Comparison of ENCODE assay signal across 17 cellular contexts in genomic region chr10:74122060-74122459, GRCh38. TPM values are rescaled to one million over a fixed set of nuclear protein-coding genes. Genes with fewer than 3 reads are reported as not detected.
DNase-seq lines count a peak whose midpoint lies in the region; ATAC-seq, FAIRE-seq and TF ChIP-seq lines count a peak whose summit lies in the region.
"Had no signal": no experiment of that assay in that cellular context is flagged by ENCODE, and none has a peak within 500 bp of the region (broad histone marks: within the 10 kb centered on the region; RNA-seq: fewer than 3 reads in every experiment).

No MANE protein-coding gene starts in this region.

- H3K9me3 Mint-ChIP-seq in CD8-positive, alpha-beta memory T cell = no peaks in the 10 kb centered on the region
- no peaks in the 10 kb centered on the region for H3K9me3 Mint-ChIP-seq in neural crest cell

- intact Hi-C loops in K562 (cut with micrococcal nuclease) = no loop called here

- TF ChIP-seq POLR2A in A549 (IDR thresholded peaks at IDR 0.05; ENCODE audit: low read length) (no peak), K562 (conservative IDR thresholded peaks at IDR 0.05) (peak; percentile 51)

- no peak for DNase-seq in A549 (ENCODE audit: low read depth in 1 of 2, low spot score in 1 of 2)
- DNase-seq in CD8-positive, alpha-beta memory T cell = no peak
- DNase-seq in K562 (ENCODE audit: extremely low read depth in 1 of 4, low spot score in 3 of 4) = no peak
- no peak for DNase-seq in neural crest cell (ENCODE audit: low read depth, low spot score)
- no peak for DNase-seq in GM03348 (ENCODE audit: low spot score)
- no peak for DNase-seq in UCSD-AML1 (lab: John Stamatoyannopoulos, UW; ENCODE audit: unreplicated experiment)
- DNase-seq in NCI-H187 treated with DMSO at 0.1 percent for 48 hours (lab: John Stamatoyannopoulos, UW) = no peak
- DNase-seq: activated CD4-positive, CD25-positive, alpha-beta regulatory T cell treated with anti-CD3 and anti-CD28 coated beads, Interleukin-2, amount 50 U/mL, for 72 hours; DMS153; mammary epithelial cell; NCI-H1092; NCI-H2029; NCI-H345; NCI-H82; T-helper 9 cell had no signal

- peak overlapping the region in 7 of 8 donors; percentile 0 to 91 (median 62) for H3K27ac Mint-ChIP-seq in CD8-positive, alpha-beta memory T cell
- H3K27ac Mint-ChIP-seq in neural crest cell (ENCODE audit: unreplicated experiment) = peak overlapping the region; percentile 82

- WGBS in A549 (ENCODE audit: missing lambda C conversion rate) = 60% methylated on average over 3 of the region's 3 CpGs
- 50% methylated on average over 3 of the region's 3 CpGs for WGBS in K562 (ENCODE audit: insufficient coverage, low coverage, missing lambda C conversion rate)

- TF ChIP-seq RAD21 in A549 (conservative IDR thresholded peaks at IDR 0.05 in 1 of 2, IDR thresholded peaks at IDR 0.05 in 1 of 2) (no peak), K562 (CRISPR knock-in tag; conservative IDR thresholded peaks at IDR 0.05 in 1 of 2, IDR thresholded peaks at IDR 0.05 in 1 of 2) (no peak)

- in situ Hi-C loops in K562 (cut with MboI) = no loop called here

- POLR2A ChIA-PET in A549 (lab: Yijun Ruan, JAX) (no interaction called here), K562 (lab: Yijun Ruan, JAX) (interaction anchor here (0.7 to 2.6 kb wide), 8 partner anchors 9 to 341 kb away, joined by 3 to 14 read pairs (median 4); partner anchors contain the start of gene CHCHD1)
- POLR2A ChIA-PET in CD8-positive, alpha-beta memory T cell (lab: Charles Lee) = interaction anchor here (0.6 kb wide), 1 partner anchor 711 kb away, joined by 4 read pairs; no protein-coding TSS in a partner anchor

- H2AFZ ChIP-seq in K562 (ENCODE audit: low read depth, low read length) = no peak overlapping the region

- H3K36me3 ChIP-seq in CD8-positive, alpha-beta memory T cell (ENCODE audit: insufficient read depth, low read length) = peaks cover 42% of the 10 kb centered on the region
- H3K36me3 ChIP-seq in K562 (ENCODE audit: control insufficient read depth, insufficient read depth, low read length) = peaks cover 96% of the 10 kb centered on the region; the same call in 2 of the 3 replicates

- peaks cover 0 to 93% (median 25%) of the 10 kb centered on the region in 3 donors for H3K36me3 Mint-ChIP-seq in CD8-positive, alpha-beta memory T cell
- peaks cover 9% of the 10 kb centered on the region for H3K36me3 Mint-ChIP-seq in neural crest cell (ENCODE audit: low read depth)

- H3K4me1 Mint-ChIP-seq in CD8-positive, alpha-beta memory T cell = peaks cover 0 to 3% (median 0%) of the 10 kb centered on the region in 3 donors
- no peaks in the 10 kb centered on the region for H3K4me1 Mint-ChIP-seq in neural crest cell

- no peak overlapping the region for H3K4me2 ChIP-seq in A549
- no peak overlapping the region for H3K4me2 ChIP-seq in K562 (ENCODE audit: insufficient read depth, low read length)

- H3K27ac ChIP-seq in A549 (no peak overlapping the region), K562 (ENCODE audit: extremely low read depth, low read depth, low read length) (no peak overlapping the region)
- H3K27ac ChIP-seq in CD8-positive, alpha-beta memory T cell (ENCODE audit: low read depth, low read length) = no peak overlapping the region
- H3K27ac ChIP-seq: right atrium auricular region had no signal

- no peaks in the 10 kb centered on the region for H3K27me3 Mint-ChIP-seq in CD8-positive, alpha-beta memory T cell
- H3K27me3 Mint-ChIP-seq in neural crest cell (ENCODE audit: low read depth) = no peaks in the 10 kb centered on the region

- no peak overlapping the region for H3K4me3 ChIP-seq in A549
- H3K4me3 ChIP-seq in CD8-positive, alpha-beta memory T cell (ENCODE audit: low read length) = no peak overlapping the region
- H3K4me3 ChIP-seq in K562 = no peak overlapping the region
- H3K4me3 ChIP-seq: right atrium auricular region had no signal

- no peaks in the 10 kb centered on the region for H4K20me1 ChIP-seq in K562 (replicated peaks; ENCODE audit: control insufficient read depth, insufficient read depth, low read length)

- no peak overlapping the region for H3K4me3 Mint-ChIP-seq in CD8-positive, alpha-beta memory T cell
- H3K4me3 Mint-ChIP-seq in neural crest cell = no peak overlapping the region

- H3K9me1 ChIP-seq in K562 (ENCODE audit: control insufficient read depth, insufficient read depth, low read length) = no peaks in the 10 kb centered on the region

- ATAC-seq in A549 (no peak), K562 (no peak)
- ATAC-seq: SK-N-SH treated with all-trans-retinoic acid at 6 μM for 48 hours had no signal

- H3K4me1 ChIP-seq in A549 = peaks cover 28% of the 10 kb centered on the region
- no peaks in the 10 kb centered on the region for H3K4me1 ChIP-seq in CD8-positive, alpha-beta memory T cell (ENCODE audit: insufficient read depth, low read length)
- H3K4me1 ChIP-seq in K562 (replicated peaks in 1 of 2; ENCODE audit: control insufficient read depth in 2 of 2, insufficient read depth in 2 of 2, low read length in 2 of 2) = peaks cover 0 to 2% of the 10 kb centered on the region in 2 experiments; a peak in 2 of 5 replicates

- H3K9me3 ChIP-seq in A549 (no peaks in the 10 kb centered on the region), K562 (replicated peaks; ENCODE audit: control insufficient read depth, insufficient read depth, low read depth, low read length) (no peaks in the 10 kb centered on the region)
- no peaks in the 10 kb centered on the region for H3K9me3 ChIP-seq in CD8-positive, alpha-beta memory T cell (ENCODE audit: low read length)
- H3K9me3 ChIP-seq: right atrium auricular region had no signal

- FAIRE-seq in A549 (lab: Jason Lieb, UNC) = no peak
- FAIRE-seq in K562 (lab: Jason Lieb, UNC) = no peak

- TF ChIP-seq EP300 in A549 (IDR thresholded peaks at IDR 0.05) = no peak
- TF ChIP-seq EP300 in K562 (IDR thresholded peaks at IDR 0.05; ENCODE audit: low read length) = no peak

- no peaks in the 10 kb centered on the region for H3K27me3 ChIP-seq in CD8-positive, alpha-beta memory T cell (ENCODE audit: insufficient read depth, low read length, poor library complexity, severe bottlenecking)
- no peaks in the 10 kb centered on the region for H3K27me3 ChIP-seq in K562 (ENCODE audit: control insufficient read depth in 2 of 2, insufficient read depth in 2 of 2, low read length in 2 of 2)
- H3K27me3 ChIP-seq: right atrium auricular region had no signal

- TSS peak; percentile 23 for BruUV-seq in K562 (replicated peaks; lab: Mats Ljungman, UMichigan)

- no peak overlapping the region for H3K9ac ChIP-seq in K562 (ENCODE audit: insufficient read depth in 1 of 2, low read depth in 2 of 2, low read length in 2 of 2)

- TF ChIP-seq CTCF in A549 (IDR thresholded peaks at IDR 0.05) = no peak
- TF ChIP-seq CTCF in K562 (IDR thresholded peaks at IDR 0.05 in 2 of 3, conservative IDR thresholded peaks at IDR 0.05 in 1 of 3; ENCODE audit: insufficient read depth in 2 of 3, low read depth in 1 of 3, low read length in 3 of 3) = no peak
- no peak for TF ChIP-seq CTCF in neural crest cell (conservative IDR thresholded peaks at IDR 0.05)

- CTCF ChIA-PET in A549 (lab: Yijun Ruan, JAX) (interaction anchor here (0.9 to 3.1 kb wide), 5 partner anchors 12 to 242 kb away, joined by 3 to 9 read pairs (median 4); no protein-coding TSS in a partner anchor), K562 (lab: Yijun Ruan, JAX; ENCODE audit: low intra/inter-chr PET ratio) (no interaction called here)
- CTCF ChIA-PET in CD8-positive, alpha-beta memory T cell (lab: Charles Lee) = interaction anchor here (0.9 to 1.6 kb wide), 4 partner anchors 8 to 108 kb away, joined by 3 read pairs; no protein-coding TSS in a partner anchor

- no peaks in the 10 kb centered on the region for H3K79me2 ChIP-seq in K562 (ENCODE audit: control insufficient read depth, insufficient read depth, low read length)

RNA-seq across cellular contexts. Expression of gene AP3M1, which starts 28.6 kb away (rescaled TPM):
- 75.8 and 83.0 TPM in 2 replicates for polyA plus RNA-seq in A549 (2011; rRNA removed)
- 15.3 and 18.1 TPM in 2 replicates for polyA plus RNA-seq in A549 (2012; cell fraction: cytosol; rRNA removed)
- 8.9 and 14.4 TPM in 2 replicates for polyA plus RNA-seq in A549 (2012; cell fraction: nucleus; rRNA removed)
- 38.5 to 41.0 TPM (median 39.0 TPM) in 3 replicates for polyA plus RNA-seq in A549 (2017; fragmentation: RNase III; extraction: RNeasy Plus Mini Kit Qiagen cat#74134 plus additional on column Dnase treatment)
- polyA minus RNA-seq in A549 (2011; rRNA and poly(A)+ RNA removed) = 33.1 and 34.9 TPM in 2 replicates
- 10 to 100 TPM; 59.7 to 62.1 TPM for total RNA-seq in CD8-positive, alpha-beta memory T cell
- polyA plus RNA-seq in CD8-positive, alpha-beta memory T cell = 34.5 TPM
- total RNA-seq in K562 (2011; cell fraction: chromatin; rRNA removed; ENCODE audit: low replicate concordance) = 79.8 and 112 TPM in 2 replicates
- total RNA-seq in K562 (2011; cell fraction: nucleolus; rRNA removed) = 46.7 and 47.5 TPM in 2 replicates
- total RNA-seq in K562 (2011; cell fraction: nucleoplasm; rRNA removed) = 65.3 and 84.1 TPM in 2 replicates
- 44.3 and 48.1 TPM in 2 replicates for total RNA-seq in K562 (2014; rRNA removed)
- total RNA-seq in K562 (2014; rRNA removed; fragmentation: Illumina TruSeq; extraction: Trizol) = 67.1 and 75.5 TPM in 2 replicates
- 61.4 and 67.6 TPM in 2 replicates for total RNA-seq in K562 (2015; rRNA removed; fragmentation: Illumina TruSeq; extraction: Trizol)
- 66.8 and 67.8 TPM in 2 replicates for total RNA-seq in K562 (2021)
- 109 and 135 TPM in 2 replicates for polyA plus RNA-seq in K562 (2011; rRNA removed)
- polyA plus RNA-seq in K562 (2011; cell fraction: cytosol; rRNA removed) = 39.8 and 73.5 TPM in 2 replicates
- 48.8 and 68.8 TPM in 2 replicates for polyA plus RNA-seq in K562 (2011; cell fraction: nucleus; rRNA removed)
- 53.8 and 71.1 TPM in 2 replicates for polyA plus RNA-seq in K562 (2012)
- 86.9 and 105 TPM in 2 replicates for polyA plus RNA-seq in K562 (2014; fragmentation: Illumina TruSeq; extraction: Trizol)
- 10 to 100 TPM; 54.7 to 89.9 TPM for polyA plus RNA-seq in K562 (2014; fragmentation: Nextera tagmentation; extraction: Ambion mirVana)
- 51.5 and 68.4 TPM in 2 replicates for polyA plus RNA-seq in K562 (2014; rRNA removed)
- 140 and 141 TPM in 2 replicates for polyA minus RNA-seq in K562 (2011; rRNA and poly(A)+ RNA removed)
- polyA minus RNA-seq in K562 (2011; cell fraction: cytosol; rRNA and poly(A)+ RNA removed) = 41.5 and 57.5 TPM in 2 replicates
- 24.9 and 46.7 TPM in 2 replicates for polyA minus RNA-seq in K562 (2011; cell fraction: nucleus; rRNA and poly(A)+ RNA removed)
- 69.5 and 73.1 TPM in 2 replicates for total RNA-seq in neural crest cell

RNA-seq across cellular contexts. Expression of gene ADK, which starts 29.0 kb away (rescaled TPM):
- polyA plus RNA-seq in A549 (2011; rRNA removed) (38.4 and 40.7 TPM in 2 replicates), A549 (2017; fragmentation: RNase III; extraction: RNeasy Plus Mini Kit Qiagen cat#74134 plus additional on column Dnase treatment) (32.0 to 37.0 TPM (median 35.8 TPM) in 3 replicates), K562 (2011; rRNA removed) (55.4 and 88.5 TPM in 2 replicates), K562 (2014; fragmentation: Illumina TruSeq; extraction: Trizol) (77.8 and 78.9 TPM in 2 replicates), K562 (2014; fragmentation: Nextera tagmentation; extraction: Ambion mirVana) (10 to 100 TPM; 83.6 to 97.8 TPM), K562 (2014; rRNA removed) (65.8 and 71.0 TPM in 2 replicates)
- 13.8 and 14.4 TPM in 2 replicates for polyA plus RNA-seq in A549 (2012; cell fraction: cytosol; rRNA removed)
- polyA plus RNA-seq in A549 (2012; cell fraction: nucleus; rRNA removed) = 5.0 and 7.1 TPM in 2 replicates
- polyA minus RNA-seq in A549 (2011; rRNA and poly(A)+ RNA removed) = 7.2 and 8.6 TPM in 2 replicates
- total RNA-seq in CD8-positive, alpha-beta memory T cell = 10 to 100 TPM; 64.4 to 65.1 TPM
- polyA plus RNA-seq in CD8-positive, alpha-beta memory T cell = 54.1 TPM
- 43.7 and 86.9 TPM in 2 replicates for total RNA-seq in K562 (2011; cell fraction: chromatin; rRNA removed; ENCODE audit: low replicate concordance)
- 26.2 and 32.6 TPM in 2 replicates for total RNA-seq in K562 (2011; cell fraction: nucleolus; rRNA removed)
- total RNA-seq in K562 (2011; cell fraction: nucleoplasm; rRNA removed) = 31.7 and 37.8 TPM in 2 replicates
- total RNA-seq in K562 (2014; rRNA removed) (50.5 and 54.2 TPM in 2 replicates), K562 (2014; rRNA removed; fragmentation: Illumina TruSeq; extraction: Trizol) (72.6 and 87.9 TPM in 2 replicates), K562 (2015; rRNA removed; fragmentation: Illumina TruSeq; extraction: Trizol) (61.1 and 65.4 TPM in 2 replicates), K562 (2021) (73.6 and 75.1 TPM in 2 replicates), neural crest cell (35.6 and 38.2 TPM in 2 replicates)
- polyA plus RNA-seq in K562 (2011; cell fraction: cytosol; rRNA removed) = 15.0 and 24.2 TPM in 2 replicates
- 10.0 and 16.4 TPM in 2 replicates for polyA plus RNA-seq in K562 (2011; cell fraction: nucleus; rRNA removed)
- polyA plus RNA-seq in K562 (2012) = 42.2 and 50.7 TPM in 2 replicates
- 59.0 and 60.1 TPM in 2 replicates for polyA minus RNA-seq in K562 (2011; rRNA and poly(A)+ RNA removed)
- 15.1 and 21.9 TPM in 2 replicates for polyA minus RNA-seq in K562 (2011; cell fraction: cytosol; rRNA and poly(A)+ RNA removed)
- 25.7 and 34.8 TPM in 2 replicates for polyA minus RNA-seq in K562 (2011; cell fraction: nucleus; rRNA and poly(A)+ RNA removed)

Comparison
In these comparisons a context has a peak if more than half of its experiments do, and no peak if none do; other contexts are left out.
1. Of the 35 proteins assayed by ChIP-seq in both K562 and A549: peak only in K562: POLR2A; only in A549: none; in both: MAFK; in neither: 33.